Comparison of ENCODE assay signal across 18 cellular contexts in genomic region chr13:29909975-29910674, GRCh38. TPM values are rescaled to one million over a fixed set of nuclear protein-coding genes. Genes with fewer than 3 reads are reported as not detected.
DNase-seq lines count a peak whose midpoint lies in the region; ATAC-seq and TF ChIP-seq lines count a peak whose summit lies in the region.
"Had no signal": no experiment of that assay in that cellular context is flagged by ENCODE, and none has a peak within 500 bp of the region (broad histone marks: within the 10 kb centered on the region; RNA-seq: fewer than 3 reads in every experiment).

No MANE protein-coding gene starts in this region.

- BruUV-seq in MCF 10A (replicated peaks; lab: Mats Ljungman, UMichigan) = no TSS peak

- CTCF ChIA-PET in MCF 10A (lab: Yijun Ruan, JAX) = interaction anchor here (0.6 to 4.2 kb wide), 6 partner anchors 14 to 68 kb away, joined by 3 to 19 read pairs (median 3); partner anchors contain the start of gene UBL3
- CTCF ChIA-PET in naive thymus-derived CD4-positive, alpha-beta T cell (lab: Charles Lee) = interaction anchor here (0.6 kb wide), 1 partner anchor 9 kb away, joined by 3 read pairs; no protein-coding TSS in a partner anchor

- H3K4me3 ChIP-seq in breast epithelium (no peak overlapping the region), brain microvascular endothelial cell (ENCODE audit: low read depth, low read length) (no peak overlapping the region), left ventricle myocardium inferior (no peak overlapping the region)
- H3K4me3 ChIP-seq in naive thymus-derived CD4-positive, alpha-beta T cell (ENCODE audit: low read length) = no peak overlapping the region

- H3K4me3 Mint-ChIP-seq in MCF 10A (ENCODE audit: unreplicated experiment) = no peak overlapping the region
- no peak overlapping the region for H3K4me3 Mint-ChIP-seq in naive thymus-derived CD4-positive, alpha-beta T cell
- H3K4me3 Mint-ChIP-seq: activated T-helper 1 cell treated with anti-CD3 and anti-CD28 coated beads, Interleukin-12 subunit alpha, Interleukin-12 subunit beta, Interleukin-2, Interleukin-4 antibody, amounts not matched to agents 30 ng/mL and 10 ng/mL and 1 ng/mL, durations not matched to agents 14 hours and 24 hours and 36 hours; CD8-positive, alpha-beta memory T cell had no signal

- TF ChIP-seq CTCF in MCF 10A (IDR thresholded peaks at IDR 0.05; ENCODE audit: unreplicated experiment) (no peak), breast epithelium (IDR thresholded peaks at IDR 0.05) (no peak), brain microvascular endothelial cell (IDR thresholded peaks at IDR 0.05; ENCODE audit: low read depth, low read length, missing control alignments) (no peak), left ventricle myocardium inferior (IDR thresholded peaks at IDR 0.05; ENCODE audit: borderline replicate concordance) (no peak)

- TF ChIP-seq POLR2A in breast epithelium (IDR thresholded peaks at IDR 0.05) = no peak

- peak overlapping the region; percentile 92 for H3K27ac Mint-ChIP-seq in MCF 10A (ENCODE audit: low read depth, unreplicated experiment)
- H3K27ac Mint-ChIP-seq in naive thymus-derived CD4-positive, alpha-beta T cell = no peak overlapping the region
- H3K27ac Mint-ChIP-seq: activated T-helper 1 cell treated with anti-CD3 and anti-CD28 coated beads, Interleukin-12 subunit alpha, Interleukin-12 subunit beta, Interleukin-2, Interleukin-4 antibody, amounts not matched to agents 30 ng/mL and 10 ng/mL and 1 ng/mL, durations not matched to agents 14 hours and 24 hours and 36 hours had no signal

- H3K4me1 ChIP-seq in breast epithelium (no peaks in the 10 kb centered on the region), left ventricle myocardium inferior (no peaks in the 10 kb centered on the region)
- H3K4me1 ChIP-seq in naive thymus-derived CD4-positive, alpha-beta T cell (ENCODE audit: control insufficient read depth in 2 of 2, insufficient read depth in 2 of 2, low read length in 2 of 2) = no peaks in the 10 kb centered on the region

- H3K27me3 Mint-ChIP-seq in MCF 10A (ENCODE audit: insufficient read depth, unreplicated experiment) = no peaks in the 10 kb centered on the region
- H3K27me3 Mint-ChIP-seq in naive thymus-derived CD4-positive, alpha-beta T cell = peaks cover 0 to 5% (median 0%) of the 10 kb centered on the region in 5 donors
- H3K27me3 Mint-ChIP-seq: CD8-positive, alpha-beta memory T cell had no signal

- H3K27me3 ChIP-seq in breast epithelium (no peaks in the 10 kb centered on the region), brain microvascular endothelial cell (replicated peaks) (no peaks in the 10 kb centered on the region), left ventricle myocardium inferior (ENCODE audit: low read depth) (no peaks in the 10 kb centered on the region)
- H3K27me3 ChIP-seq in naive thymus-derived CD4-positive, alpha-beta T cell (ENCODE audit: control insufficient read depth in 2 of 2, insufficient read depth in 2 of 2, low read length in 2 of 2) = no peaks in the 10 kb centered on the region

- DNase-seq in MCF 10A (ENCODE audit: unreplicated experiment) = peak; percentile 83
- DNase-seq in breast epithelium (ENCODE audit: low spot score in 2 of 2) = no peak
- DNase-seq in brain microvascular endothelial cell = peak; percentile 75
- DNase-seq in left ventricle myocardium inferior = peak; percentile 20
- DNase-seq in stromal cell of bone marrow (ENCODE audit: low read depth) = peak; percentile 83
- no peak for DNase-seq in stimulated activated naive CD4-positive, alpha-beta T cell treated with Interleukin-2 at 50 U/mL for 16 hours (lab: John Stamatoyannopoulos, UW)
- DNase-seq in naive thymus-derived CD4-positive, alpha-beta T cell = no peak
- no peak for DNase-seq in DMS79 treated with DMSO at 0.1 percent for 48 hours (lab: John Stamatoyannopoulos, UW)
- DNase-seq: activated CD4-positive, alpha-beta T cell treated with anti-CD3 and anti-CD28 coated beads, Interleukin-2, amount 50 U/mL, for 4 hours; CD8-positive, alpha-beta memory T cell; hippocampal formation; Karpas-422; NCI-H187 treated with DMSO at 0.1 percent for 48 hours; NCI-H69; RPMI8226; T-helper 9 cell had no signal

- H3K36me3 ChIP-seq in breast epithelium = no peaks in the 10 kb centered on the region
- no peaks in the 10 kb centered on the region for H3K36me3 ChIP-seq in brain microvascular endothelial cell (replicated peaks)
- no peaks in the 10 kb centered on the region for H3K36me3 ChIP-seq in left ventricle myocardium inferior
- H3K36me3 ChIP-seq in naive thymus-derived CD4-positive, alpha-beta T cell (ENCODE audit: control insufficient read depth in 2 of 3, insufficient read depth in 3 of 3, low read length in 3 of 3) = no peaks in the 10 kb centered on the region

- H3K9me3 Mint-ChIP-seq in MCF 10A (ENCODE audit: unreplicated experiment) = no peaks in the 10 kb centered on the region
- no peaks in the 10 kb centered on the region for H3K9me3 Mint-ChIP-seq in naive thymus-derived CD4-positive, alpha-beta T cell
- H3K9me3 Mint-ChIP-seq: activated T-helper 1 cell treated with anti-CD3 and anti-CD28 coated beads, Interleukin-12 subunit alpha, Interleukin-12 subunit beta, Interleukin-2, Interleukin-4 antibody, amounts not matched to agents 30 ng/mL and 10 ng/mL and 1 ng/mL, durations not matched to agents 14 hours and 24 hours and 36 hours; CD8-positive, alpha-beta memory T cell had no signal

- POLR2A ChIA-PET in MCF 10A (lab: Yijun Ruan, JAX) = interaction anchor here (0.7 to 3.6 kb wide), 4 partner anchors 9 to 64 kb away, joined by 3 to 27 read pairs (median 14); partner anchors contain the start of gene UBL3
- POLR2A ChIA-PET in naive thymus-derived CD4-positive, alpha-beta T cell (lab: Charles Lee) = no interaction called here

- H3K9me3 ChIP-seq in breast epithelium (no peaks in the 10 kb centered on the region), left ventricle myocardium inferior (replicated peaks) (no peaks in the 10 kb centered on the region)
- no peaks in the 10 kb centered on the region for H3K9me3 ChIP-seq in naive thymus-derived CD4-positive, alpha-beta T cell (ENCODE audit: control insufficient read depth in 2 of 3, low read length in 3 of 3)

- no peak overlapping the region for H3K27ac ChIP-seq in breast epithelium
- H3K27ac ChIP-seq in brain microvascular endothelial cell = no peak overlapping the region
- H3K27ac ChIP-seq in left ventricle myocardium inferior (replicated peaks) = no peak overlapping the region
- H3K27ac ChIP-seq in naive thymus-derived CD4-positive, alpha-beta T cell (ENCODE audit: low read depth, low read length) = no peak overlapping the region
- H3K27ac ChIP-seq: 22Rv1 had no signal

- in situ Hi-C loops in brain microvascular endothelial cell (cut with HindIII; ENCODE audit: low pct_ligation_motif_present, low sequenced_read_pairs) = no loop called here

- H3K36me3 Mint-ChIP-seq in MCF 10A (ENCODE audit: insufficient read depth, unreplicated experiment) = no peaks in the 10 kb centered on the region
- H3K36me3 Mint-ChIP-seq in naive thymus-derived CD4-positive, alpha-beta T cell = no peaks in the 10 kb centered on the region
- H3K36me3 Mint-ChIP-seq: CD8-positive, alpha-beta memory T cell had no signal

- H3K4me1 Mint-ChIP-seq in MCF 10A (ENCODE audit: insufficient read depth, unreplicated experiment) = peaks cover 55% of the 10 kb centered on the region
- H3K4me1 Mint-ChIP-seq in naive thymus-derived CD4-positive, alpha-beta T cell = peaks cover 0 to 24% (median 0%) of the 10 kb centered on the region in 7 donors
- H3K4me1 Mint-ChIP-seq: CD8-positive, alpha-beta memory T cell had no signal

- intact Hi-C loops in MCF 10A (cut with micrococcal nuclease) (no loop called here), breast epithelium (cut with DNase I; ENCODE audit: low total_unique reads) (no loop called here), left ventricle myocardium inferior (cut with micrococcal nuclease) (no loop called here)
- intact Hi-C loops in naive thymus-derived CD4-positive, alpha-beta T cell (cut with micrococcal nuclease) = no loop called here

- ATAC-seq in naive thymus-derived CD4-positive, alpha-beta T cell = no peak

RNA-seq across cellular contexts. Expression of gene UBL3, which starts 59.7 kb away (rescaled TPM):
- total RNA-seq in MCF 10A (2022) (18.2 and 22.4 TPM in 2 replicates), breast epithelium (10 to 100 TPM; 32.4 to 60.7 (median 36.6) TPM), left ventricle myocardium inferior (25.2 TPM)
- total RNA-seq in naive thymus-derived CD4-positive, alpha-beta T cell = 10 to 100 TPM; 12.7 to 34.5 (median 28.9) TPM
- polyA plus RNA-seq in naive thymus-derived CD4-positive, alpha-beta T cell = 10 to 100 TPM; 27.3 to 30.8 TPM

Comparison
In these comparisons a context has a peak if more than half of its experiments do, and no peak if none do; other contexts are left out.
1. DNase-seq: peak in MCF 10A (single experiment), brain microvascular endothelial cell (single experiment), left ventricle myocardium inferior (single experiment) and stromal cell of bone marrow (single experiment); none in breast epithelium (0 of 2), stimulated activated naive CD4-positive, alpha-beta T cell treated with Interleukin-2 at 50 U/mL for 16 hours (single experiment), naive thymus-derived CD4-positive, alpha-beta T cell (0 of 9) and DMS79 treated with DMSO at 0.1 percent for 48 hours (single experiment).